In the genomic region with DNA sequence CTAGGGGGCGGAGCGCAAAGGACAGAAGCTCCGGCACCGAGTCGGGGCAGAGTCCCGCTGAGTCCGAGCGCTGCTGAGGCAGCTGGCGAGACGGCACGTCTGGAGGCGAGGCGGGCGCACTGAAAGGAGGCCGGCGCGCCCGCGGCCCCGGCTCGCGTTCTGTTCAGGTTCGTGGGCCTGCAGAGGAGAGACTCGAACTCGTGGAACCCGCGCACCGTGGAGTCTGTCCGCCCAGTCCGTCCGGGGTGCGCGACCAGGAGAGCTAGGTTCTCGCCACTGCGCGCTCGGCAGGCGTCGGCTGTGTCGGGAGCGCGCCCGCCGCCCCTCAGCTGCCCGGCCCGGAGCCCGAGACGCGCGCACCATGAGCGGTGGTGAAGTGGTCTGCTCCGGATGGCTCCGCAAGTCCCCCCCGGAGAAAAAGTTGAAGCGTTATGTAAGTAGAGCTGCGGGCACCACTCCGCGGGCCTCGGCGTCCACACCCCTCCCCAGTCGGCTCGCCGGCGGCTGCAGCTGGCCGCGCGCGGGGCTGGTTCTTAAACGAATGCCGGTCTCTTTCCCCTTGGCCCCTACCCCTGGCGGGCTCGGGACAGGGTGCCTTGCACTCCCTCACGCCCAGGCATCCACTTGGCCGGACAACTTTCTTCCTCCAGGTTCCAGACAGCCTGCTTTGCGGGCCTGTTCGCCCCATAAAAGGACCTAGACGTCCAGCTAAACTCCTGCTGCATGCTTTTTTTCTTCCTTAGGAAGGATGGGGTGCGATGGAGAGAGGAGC, we compare ENCODE assay signal across 8 cellular contexts. TPM values are rescaled to one million over a fixed set of nuclear protein-coding genes. Genes with fewer than 3 reads are reported as not detected.
A peak's percentile ranks its signal among the peaks of the same experiment; 100 is the strongest.
DNase-seq lines count a peak whose midpoint lies in the region; ATAC-seq and TF ChIP-seq lines count a peak whose summit lies in the region.

A gene (plus strand): TSS at position 49 of the 772 bp plus-strand sequence. CDS start 313 bp downstream, at position 362.

- TF ChIP-seq CTCF in adrenal gland (IDR thresholded peaks at IDR 0.05): peak in 4 of 6 experiments; percentile 23 to 33 (median 32)

- TF ChIP-seq POLR2A in adrenal gland (IDR thresholded peaks at IDR 0.05): peak in 1 of 2 donors; percentile 74

- peak; percentile 78 for ATAC-seq in GM18909 (IDR thresholded peaks at IDR 0.05; ENCODE audit: poor library complexity, unreplicated experiment)
- peak; percentile 70 for ATAC-seq in HG03066 (IDR thresholded peaks at IDR 0.05; ENCODE audit: low read depth, unreplicated experiment)
- ATAC-seq in left cardiac atrium: peak; percentile 66 to 77

- H3K9me3 ChIP-seq in adrenal gland (replicated peaks in 1 of 3): no peaks in the 10 kb centered on the region

- no peaks in the 10 kb centered on the region for H3K27me3 ChIP-seq in adrenal gland

- peak within 1 kb of the TSS; percentile 80 to 98 (median 84) for H3K27ac ChIP-seq in adrenal gland

- no peaks in the 10 kb centered on the region for H3K36me3 ChIP-seq in adrenal gland (replicated peaks in 1 of 2)

- DNase-seq in DMS 273 (lab: John Stamatoyannopoulos, UW; ENCODE audit: unreplicated experiment) (peak; percentile 85), NCI-H774 (lab: John Stamatoyannopoulos, UW) (peak; percentile 44), adrenal gland (peak in 5 of 7 donors; percentile 81 to 88 (median 85)), left cardiac atrium (peak; percentile 81), posterior vena cava (ENCODE audit: low spot score) (peak; percentile 93)
- no peak for DNase-seq in effector CD8-positive, alpha-beta T cell (lab: John Stamatoyannopoulos, UW)

- peak within 1 kb of the TSS; percentile 68 to 98 (median 80) for H3K4me3 ChIP-seq in adrenal gland

- peaks cover 9 to 33% of the 10 kb centered on the region in 2 donors for H3K4me1 ChIP-seq in adrenal gland (replicated peaks in 1 of 2)

- intact Hi-C loops in adrenal gland (cut with DNase I) (loop anchor here (5.0 to 10.0 kb wide), 4 partner anchors 58 to 145 kb away; no protein-coding TSS in a partner anchor), left cardiac atrium (cut with DNase I) (loop anchor here (5.0 to 10.0 kb wide), 5 partner anchors 45 to 132 kb away; no protein-coding TSS in a partner anchor), posterior vena cava (cut with DNase I) (loop anchor here in 1 of 2 donors (5.0 kb wide), 1 partner anchor 130 kb away; no protein-coding TSS in a partner anchor)

- 0 to 1% (median 0%) methylated on average over 18 to 78 of the region's 78 CpGs for WGBS in adrenal gland, 4 donors

RNA-seq across cellular contexts. Expression of the gene that starts here (rescaled TPM):
- total RNA-seq in adrenal gland: 10 to 100 TPM; 12.9 to 58.2 (median 36.5) TPM
- 10 to 100 TPM in 1 of 3 donors, 1 to 10 TPM in 2; 4.1 to 14.1 (median 8.9) TPM for polyA plus RNA-seq in adrenal gland
- 10 to 100 TPM; 35.4 to 55.7 TPM for total RNA-seq in left cardiac atrium
- 10 to 100 TPM; 36.0 to 36.6 TPM for total RNA-seq in posterior vena cava
